Comparison of ENCODE assay signal across 1 cellular context in the genomic region with DNA sequence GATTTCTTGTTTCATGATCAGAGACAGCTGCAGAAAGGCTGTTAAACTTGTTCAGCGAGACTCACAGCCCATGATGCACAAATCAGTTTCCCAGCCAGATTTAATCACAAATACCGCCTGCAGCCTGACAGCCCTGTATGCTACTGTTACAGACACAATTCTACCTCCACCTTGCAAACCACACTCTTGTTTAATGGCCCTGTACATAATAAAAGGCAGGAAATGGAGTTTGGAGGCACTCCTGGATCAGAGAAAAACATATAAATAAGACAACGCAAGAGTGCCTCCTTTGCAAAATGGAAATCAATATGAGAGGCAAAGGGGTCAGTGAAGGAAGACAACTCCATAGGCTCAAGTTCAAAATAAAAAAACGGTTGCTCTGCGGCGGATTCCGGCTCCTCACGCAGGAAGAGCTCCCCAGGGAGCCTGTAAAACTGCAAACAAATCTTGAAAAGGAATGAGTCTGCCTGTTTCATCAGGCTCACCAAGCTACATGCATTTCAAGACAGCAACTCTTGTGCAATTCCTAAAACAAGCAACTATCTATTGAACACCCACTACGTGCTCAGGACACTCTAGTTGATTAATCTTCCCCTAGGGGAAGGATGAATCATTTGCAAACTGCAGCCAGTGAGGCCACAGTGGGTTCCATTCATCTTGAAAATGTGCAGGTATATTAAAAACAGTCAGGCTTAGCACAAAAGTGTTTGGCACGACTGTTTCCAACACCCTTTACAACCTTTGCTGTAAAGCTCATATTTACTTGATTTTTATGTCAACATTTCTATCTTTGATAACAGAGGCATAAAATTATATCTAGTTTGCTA.
TF ChIP-seq lines count a peak whose summit lies in the region.

No MANE protein-coding gene starts in this region.

TF ChIP-seq in HepG2, 621 proteins besides CTCF, POLR2A, EP300 and RAD21 (continued from another document and continues in another):
- TF ChIP-seq ZNF710 (CRISPR knock-in tag; IDR thresholded peaks at IDR 0.05; ENCODE audit: borderline replicate concordance) (peak; percentile 69; the same call in 1 of the 2 replicates), GABPB1 (CRISPR knock-in tag; IDR thresholded peaks at IDR 0.05) (peak; percentile 40; the same call in 1 of the 2 replicates), FOXC1 (CRISPR knock-in tag; IDR thresholded peaks at IDR 0.05; ENCODE audit: borderline replicate concordance) (peak; percentile 61; the same call in 1 of the 2 replicates), ZNF562 (CRISPR knock-in tag; IDR thresholded peaks at IDR 0.05; ENCODE audit: borderline replicate concordance) (no peak), KLF15 (CRISPR knock-in tag; IDR thresholded peaks at IDR 0.05; ENCODE audit: borderline replicate concordance) (no peak), CREB1 (IDR thresholded peaks at IDR 0.05) (no peak), CREB1 (CRISPR knock-in tag; IDR thresholded peaks at IDR 0.05) (peak; percentile 53; the same call in 1 of the 2 replicates), ATF1 (CRISPR knock-in tag; IDR thresholded peaks at IDR 0.05) (peak; percentile 41), FOXA3 (CRISPR knock-in tag; IDR thresholded peaks at IDR 0.05) (peak; percentile 90), MED1 (CRISPR knock-in tag; IDR thresholded peaks at IDR 0.05) (peak; percentile 82), ONECUT2 (CRISPR knock-in tag; IDR thresholded peaks at IDR 0.05) (no peak), NBN (conservative IDR thresholded peaks at IDR 0.05) (no peak), ATF4 (CRISPR knock-in tag; IDR thresholded peaks at IDR 0.05) (peak in 1 of 2 experiments; percentile 97; a peak in 2 of 4 replicates), ETV6 (CRISPR knock-in tag; conservative IDR thresholded peaks at IDR 0.05) (0 out of 2 replicates have a peak, but pooled peaks have one; percentile 39), ZNF772 (CRISPR knock-in tag; IDR thresholded peaks at IDR 0.05) (0 out of 2 replicates have a peak, but pooled peaks have one; percentile 26), SALL2 (CRISPR knock-in tag; IDR thresholded peaks at IDR 0.05) (no peak), ZNF292 (CRISPR knock-in tag; IDR thresholded peaks at IDR 0.05; ENCODE audit: borderline replicate concordance, low read depth) (peak; percentile 85; the same call in 1 of the 2 replicates), ZNF501 (CRISPR knock-in tag; IDR thresholded peaks at IDR 0.05) (peak; percentile 56; the same call in 1 of the 2 replicates), NKX3-1 (CRISPR knock-in tag; IDR thresholded peaks at IDR 0.05) (no peak), ZFP62 (CRISPR knock-in tag; IDR thresholded peaks at IDR 0.05) (no peak), THAP11 (CRISPR knock-in tag; IDR thresholded peaks at IDR 0.05) (peak; percentile 75), PHF5A (CRISPR knock-in tag; IDR thresholded peaks at IDR 0.05; ENCODE audit: low read depth, unreplicated experiment) (peak; percentile 73), FIP1L1 (IDR thresholded peaks at IDR 0.05; ENCODE audit: borderline replicate concordance, insufficient read depth, low read depth, low read length) (0 out of 2 replicates have a peak, but pooled peaks have one; percentile 14), KDM1A (CRISPR knock-in tag; IDR thresholded peaks at IDR 0.05) (peak; percentile 90), ZBTB34 (CRISPR knock-in tag; IDR thresholded peaks at IDR 0.05) (peak; percentile 78; the same call in 1 of the 2 replicates), STAG1 (CRISPR knock-in tag; IDR thresholded peaks at IDR 0.05) (peak; percentile 15; the same call in 1 of the 2 replicates), TARDBP (CRISPR knock-in tag; IDR thresholded peaks at IDR 0.05) (peak; percentile 87), DRAP1 (CRISPR knock-in tag; IDR thresholded peaks at IDR 0.05) (peak; percentile 53; the same call in 1 of the 2 replicates), CHD4 (IDR thresholded peaks at IDR 0.05; ENCODE audit: borderline replicate concordance, low read length) (no peak), ZSCAN25 (CRISPR knock-in tag; IDR thresholded peaks at IDR 0.05) (no peak), HOXA3 (CRISPR knock-in tag; IDR thresholded peaks at IDR 0.05) (peak; percentile 24; the same call in 1 of the 2 replicates), ZNF644 (CRISPR knock-in tag; IDR thresholded peaks at IDR 0.05; ENCODE audit: low read depth) (peak; percentile 91), ZNF788 (CRISPR knock-in tag; IDR thresholded peaks at IDR 0.05; ENCODE audit: borderline replicate concordance) (peak; percentile 43; the same call in 1 of the 2 replicates), UBTF (CRISPR knock-in tag; IDR thresholded peaks at IDR 0.05) (peak; percentile 49; the same call in 1 of the 2 replicates)
- TF ChIP-seq, protein P1, sequence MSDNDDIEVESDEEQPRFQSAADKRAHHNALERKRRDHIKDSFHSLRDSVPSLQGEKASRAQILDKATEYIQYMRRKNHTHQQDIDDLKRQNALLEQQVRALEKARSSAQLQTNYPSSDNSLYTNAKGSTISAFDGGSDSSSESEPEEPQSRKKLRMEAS (IDR thresholded peaks at IDR 0.05), result peak; percentile 52; the same call in 1 of the 2 replicates
- TF ChIP-seq, protein P2, sequence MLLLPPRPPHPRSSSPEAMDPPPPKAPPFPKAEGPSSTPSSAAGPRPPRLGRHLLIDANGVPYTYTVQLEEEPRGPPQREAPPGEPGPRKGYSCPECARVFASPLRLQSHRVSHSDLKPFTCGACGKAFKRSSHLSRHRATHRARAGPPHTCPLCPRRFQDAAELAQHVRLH (CRISPR knock-in tag; IDR thresholded peaks at IDR 0.05; ENCODE audit: borderline replicate concordance, low read depth), result peak; percentile 93; the same call in 1 of the 2 replicates
- TF ChIP-seq, protein P3, sequence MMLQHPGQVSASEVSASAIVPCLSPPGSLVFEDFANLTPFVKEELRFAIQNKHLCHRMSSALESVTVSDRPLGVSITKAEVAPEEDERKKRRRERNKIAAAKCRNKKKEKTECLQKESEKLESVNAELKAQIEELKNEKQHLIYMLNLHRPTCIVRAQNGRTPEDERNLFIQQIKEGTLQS (CRISPR knock-in tag; IDR thresholded peaks at IDR 0.05), result 0 out of 2 replicates have a peak, but pooled peaks have one; percentile 56
- TF ChIP-seq, protein P4, sequence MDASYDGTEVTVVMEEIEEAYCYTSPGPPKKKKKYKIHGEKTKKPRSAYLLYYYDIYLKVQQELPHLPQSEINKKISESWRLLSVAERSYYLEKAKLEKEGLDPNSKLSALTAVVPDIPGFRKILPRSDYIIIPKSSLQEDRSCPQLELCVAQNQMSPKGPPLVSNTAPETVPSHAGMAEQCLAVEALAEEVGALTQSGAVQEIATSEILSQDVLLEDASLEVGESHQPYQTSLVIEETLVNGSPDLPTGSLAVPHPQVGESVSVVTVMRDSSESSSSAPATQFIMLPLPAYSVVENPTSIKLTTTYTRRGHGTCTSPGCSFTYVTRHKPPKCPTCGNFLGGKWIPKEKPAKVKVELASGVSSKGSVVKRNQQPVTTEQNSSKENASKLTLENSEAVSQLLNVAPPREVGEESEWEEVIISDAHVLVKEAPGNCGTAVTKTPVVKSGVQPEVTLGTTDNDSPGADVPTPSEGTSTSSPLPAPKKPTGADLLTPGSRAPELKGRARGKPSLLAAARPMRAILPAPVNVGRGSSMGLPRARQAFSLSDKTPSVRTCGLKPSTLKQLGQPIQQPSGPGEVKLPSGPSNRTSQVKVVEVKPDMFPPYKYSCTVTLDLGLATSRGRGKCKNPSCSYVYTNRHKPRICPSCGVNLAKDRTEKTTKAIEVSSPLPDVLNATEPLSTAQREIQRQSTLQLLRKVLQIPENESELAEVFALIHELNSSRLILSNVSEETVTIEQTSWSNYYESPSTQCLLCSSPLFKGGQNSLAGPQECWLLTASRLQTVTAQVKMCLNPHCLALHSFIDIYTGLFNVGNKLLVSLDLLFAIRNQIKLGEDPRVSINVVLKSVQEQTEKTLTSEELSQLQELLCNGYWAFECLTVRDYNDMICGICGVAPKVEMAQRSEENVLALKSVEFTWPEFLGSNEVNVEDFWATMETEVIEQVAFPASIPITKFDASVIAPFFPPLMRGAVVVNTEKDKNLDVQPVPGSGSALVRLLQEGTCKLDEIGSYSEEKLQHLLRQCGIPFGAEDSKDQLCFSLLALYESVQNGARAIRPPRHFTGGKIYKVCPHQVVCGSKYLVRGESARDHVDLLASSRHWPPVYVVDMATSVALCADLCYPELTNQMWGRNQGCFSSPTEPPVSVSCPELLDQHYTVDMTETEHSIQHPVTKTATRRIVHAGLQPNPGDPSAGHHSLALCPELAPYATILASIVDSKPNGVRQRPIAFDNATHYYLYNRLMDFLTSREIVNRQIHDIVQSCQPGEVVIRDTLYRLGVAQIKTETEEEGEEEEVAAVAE (CRISPR knock-in tag; IDR thresholded peaks at IDR 0.05; ENCODE audit: borderline replicate concordance), result no peak; the same call in 1 of the 2 replicates
- TF ChIP-seq, protein P5, sequence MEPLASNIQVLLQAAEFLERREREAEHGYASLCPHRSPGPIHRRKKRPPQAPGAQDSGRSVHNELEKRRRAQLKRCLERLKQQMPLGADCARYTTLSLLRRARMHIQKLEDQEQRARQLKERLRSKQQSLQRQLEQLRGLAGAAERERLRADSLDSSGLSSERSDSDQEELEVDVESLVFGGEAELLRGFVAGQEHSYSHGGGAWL (CRISPR knock-in tag; IDR thresholded peaks at IDR 0.05), result no peak
- TF ChIP-seq, protein P6, sequence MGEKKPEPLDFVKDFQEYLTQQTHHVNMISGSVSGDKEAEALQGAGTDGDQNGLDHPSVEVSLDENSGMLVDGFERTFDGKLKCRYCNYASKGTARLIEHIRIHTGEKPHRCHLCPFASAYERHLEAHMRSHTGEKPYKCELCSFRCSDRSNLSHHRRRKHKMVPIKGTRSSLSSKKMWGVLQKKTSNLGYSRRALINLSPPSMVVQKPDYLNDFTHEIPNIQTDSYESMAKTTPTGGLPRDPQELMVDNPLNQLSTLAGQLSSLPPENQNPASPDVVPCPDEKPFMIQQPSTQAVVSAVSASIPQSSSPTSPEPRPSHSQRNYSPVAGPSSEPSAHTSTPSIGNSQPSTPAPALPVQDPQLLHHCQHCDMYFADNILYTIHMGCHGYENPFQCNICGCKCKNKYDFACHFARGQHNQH (CRISPR knock-in tag; IDR thresholded peaks at IDR 0.05), result peak; percentile 79; the same call in 1 of the 2 replicates
- TF ChIP-seq, protein P7, sequence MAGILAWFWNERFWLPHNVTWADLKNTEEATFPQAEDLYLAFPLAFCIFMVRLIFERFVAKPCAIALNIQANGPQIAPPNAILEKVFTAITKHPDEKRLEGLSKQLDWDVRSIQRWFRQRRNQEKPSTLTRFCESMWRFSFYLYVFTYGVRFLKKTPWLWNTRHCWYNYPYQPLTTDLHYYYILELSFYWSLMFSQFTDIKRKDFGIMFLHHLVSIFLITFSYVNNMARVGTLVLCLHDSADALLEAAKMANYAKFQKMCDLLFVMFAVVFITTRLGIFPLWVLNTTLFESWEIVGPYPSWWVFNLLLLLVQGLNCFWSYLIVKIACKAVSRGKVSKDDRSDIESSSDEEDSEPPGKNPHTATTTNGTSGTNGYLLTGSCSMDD (CRISPR knock-in tag; IDR thresholded peaks at IDR 0.05), result no peak
